9 cellular contexts compared by ENCODE assay signal in the genomic region with DNA sequence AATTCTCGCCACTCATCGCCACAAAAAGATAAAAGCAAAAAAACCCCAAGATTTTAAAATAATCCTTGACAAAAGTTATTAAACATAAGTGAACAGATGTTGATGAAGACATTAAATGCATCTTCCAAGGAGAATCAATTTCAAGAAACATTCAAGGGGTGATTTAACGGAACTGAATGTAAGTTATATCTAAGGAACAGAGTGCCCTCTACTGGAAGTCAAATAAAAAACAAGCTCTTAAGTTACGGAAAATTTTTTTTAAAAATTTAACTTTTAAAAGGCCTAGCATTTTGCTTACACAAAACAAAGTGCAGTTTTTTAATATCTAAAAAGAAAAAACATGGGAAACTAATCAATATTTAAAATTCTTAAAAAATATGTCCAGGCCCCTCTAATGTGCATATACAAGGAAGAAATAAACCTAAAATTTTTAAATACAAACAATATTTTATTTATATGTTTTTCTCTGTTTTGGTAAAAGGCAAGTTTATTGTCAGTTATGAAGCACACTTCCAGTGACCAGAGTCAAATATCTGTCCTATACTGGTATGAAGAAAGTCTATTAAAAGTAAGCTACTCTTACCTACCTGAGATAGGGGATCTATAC. TPM values are rescaled to one million over a fixed set of nuclear protein-coding genes. Genes with fewer than 3 reads are reported as not detected.
A peak's percentile ranks its signal among the peaks of the same experiment; 100 is the strongest.
DNase-seq lines count a peak whose midpoint lies in the region; ATAC-seq and TF ChIP-seq lines count a peak whose summit lies in the region.
"Had no signal": no experiment of that assay in that cellular context is flagged by ENCODE, and none has a peak within 500 bp of the region (broad histone marks: within the 10 kb centered on the region; RNA-seq: fewer than 3 reads in every experiment).

No MANE protein-coding gene starts in this region.

- DNase-seq in CMK (ENCODE audit: low read depth), result peak; percentile 34
- DNase-seq in Jurkat, Clone E6-1 (ENCODE audit: low read depth, low spot score), result peak; percentile 28
- DNase-seq in kidney epithelial cell (ENCODE audit: low read depth), result peak; percentile 28
- DNase-seq in aorta, result no peak
- no peak for DNase-seq in NCI-H1417 treated with DMSO at 0.1 percent for 48 hours (lab: John Stamatoyannopoulos, UW)
- no peak for DNase-seq in GDM1 (lab: John Stamatoyannopoulos, UW)

- ATAC-seq in GM19452 (IDR thresholded peaks at IDR 0.05; ENCODE audit: unreplicated experiment) (no peak), aorta (ENCODE audit: low FRiP score) (no peak)

- no peaks in the 10 kb centered on the region for H3K9me3 ChIP-seq in aorta (ENCODE audit: control insufficient read depth, low read length)

- WGBS in aorta, 2 donors, result 50 to 51% methylated on average over 4 of the region's 4 CpGs

- H3K27me3 ChIP-seq in kidney epithelial cell (ENCODE audit: control insufficient read depth, insufficient read depth, low read length) (no peaks in the 10 kb centered on the region), aorta (ENCODE audit: control insufficient read depth in 1 of 2, insufficient read depth in 2 of 2, low read length in 1 of 2) (no peaks in the 10 kb centered on the region)

- intact Hi-C loops in aorta (cut with DNase I), result loop anchor here in 1 of 2 donors (10.0 kb wide), 2 partner anchors 270 to 300 kb away; no protein-coding TSS in a partner anchor

- H3K4me3 ChIP-seq in Jurkat, Clone E6-1 (ENCODE audit: low read length), result no peak overlapping the region
- no peak overlapping the region for H3K4me3 ChIP-seq in WI38 (ENCODE audit: low read depth, low read length)
- no peak overlapping the region for H3K4me3 ChIP-seq in kidney epithelial cell (ENCODE audit: low read depth, low read length)
- no peak overlapping the region for H3K4me3 ChIP-seq in aorta (ENCODE audit: low read length in 2 of 2)
- H3K4me3 ChIP-seq: lung had no signal

- H3K27ac ChIP-seq in aorta (ENCODE audit: low read depth in 1 of 2, low read length in 2 of 2), result no peak overlapping the region

- no peaks in the 10 kb centered on the region for H3K4me1 ChIP-seq in aorta (ENCODE audit: control insufficient read depth in 1 of 2, insufficient read depth in 2 of 2, low read length in 2 of 2)

- no peaks in the 10 kb centered on the region for H3K36me3 ChIP-seq in kidney epithelial cell (ENCODE audit: control insufficient read depth, insufficient read depth, low read length)
- H3K36me3 ChIP-seq in aorta (ENCODE audit: control insufficient read depth in 1 of 2, insufficient read depth in 2 of 2, low read length in 1 of 2), result peaks cover 0 to 3% of the 10 kb centered on the region in 2 donors

- TF ChIP-seq CTCF in WI38 (IDR thresholded peaks at IDR 0.05; ENCODE audit: low read depth, low read length) (peak; percentile 27; the same call in 1 of the 2 replicates), kidney epithelial cell (IDR thresholded peaks at IDR 0.05; ENCODE audit: insufficient read depth, low read length, poor library complexity, severe bottlenecking) (peak; percentile 31)

RNA-seq across cellular contexts. Expression of a gene that starts 28.0 kb away (rescaled TPM):
- polyA plus RNA-seq in Jurkat, Clone E6-1 (2012; ENCODE audit: insufficient read depth, insufficient read length), result 19.5 TPM
- 29.2 and 33.4 TPM in 2 replicates for total RNA-seq in kidney epithelial cell
- total RNA-seq in aorta, result 10 to 100 TPM; 10.6 to 12.9 TPM
- polyA plus RNA-seq in aorta, result 1 to 10 TPM; 3.4 to 6.9 TPM

Comparison
In these comparisons a context has a peak if more than half of its experiments do, and no peak if none do; other contexts are left out.
1. DNase-seq: peak in CMK (single experiment), Jurkat, Clone E6-1 (single experiment) and kidney epithelial cell (single experiment); none in aorta (0 of 2), NCI-H1417 treated with DMSO at 0.1 percent for 48 hours (single experiment) and GDM1 (single experiment).